ENCODE assay signal across 10 cellular contexts in the genomic region with DNA sequence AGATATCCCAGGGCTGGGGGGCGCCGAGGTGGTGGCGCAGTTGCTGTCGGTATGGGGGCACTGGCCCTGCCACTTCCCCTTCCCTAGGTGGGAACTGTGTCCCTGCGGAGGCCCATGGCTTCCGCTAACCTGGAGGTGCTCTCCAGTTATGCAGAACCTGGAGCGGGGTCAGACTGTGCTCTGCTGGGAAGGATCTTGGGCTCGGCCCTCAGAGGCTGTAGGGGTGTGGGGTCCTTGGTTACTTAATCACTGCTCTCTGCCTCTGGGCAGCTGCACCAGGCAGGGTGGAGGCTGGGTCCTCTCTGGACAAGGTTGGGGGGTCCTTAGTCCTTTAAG. TPM values are rescaled to one million over a fixed set of nuclear protein-coding genes. Genes with fewer than 3 reads are reported as not detected.
DNase-seq lines count a peak whose midpoint lies in the region; ATAC-seq and TF ChIP-seq lines count a peak whose summit lies in the region.
"Had no signal": no experiment of that assay in that cellular context is flagged by ENCODE, and none has a peak within 500 bp of the region (broad histone marks: within the 10 kb centered on the region; RNA-seq: fewer than 3 reads in every experiment).

No MANE protein-coding gene starts in this region.

- H3K27me3 ChIP-seq in mucosa of stomach (ENCODE audit: control insufficient read depth, insufficient read depth, low read length) (no peaks in the 10 kb centered on the region), thoracic aorta (replicated peaks; ENCODE audit: insufficient read depth) (no peaks in the 10 kb centered on the region), SJCRH30 (no peaks in the 10 kb centered on the region)

- no peak for ATAC-seq in activated T-cell treated with anti-CD3 and anti-CD28 coated beads, Interleukin-2, amount 50 U/mL, for 4 hours
- ATAC-seq in thoracic aorta (ENCODE audit: insufficient number of reproducible peaks, low FRiP score, low read depth), result no peak

- TF ChIP-seq CTCF in choroid plexus epithelial cell (conservative IDR thresholded peaks at IDR 0.05; ENCODE audit: low read depth, low read length) (no peak), thoracic aorta (IDR thresholded peaks at IDR 0.05) (no peak)

- H3K27ac ChIP-seq in thoracic aorta (peak overlapping the region; percentile 97 to 98), SJCRH30 (no peak overlapping the region)

- H3K27me3 Mint-ChIP-seq in activated T-cell treated with anti-CD3 and anti-CD28 coated beads, Interleukin-2, amount 50 U/mL, for 4 hours (ENCODE audit: low read depth), result no peaks in the 10 kb centered on the region

- H3K4me3 ChIP-seq in choroid plexus epithelial cell (ENCODE audit: low read depth, low read length), result peak overlapping the region; percentile 86
- peak overlapping the region; percentile 96 for H3K4me3 ChIP-seq in mucosa of stomach (ENCODE audit: low read length)
- peak overlapping the region; percentile 97 for H3K4me3 ChIP-seq in thoracic aorta
- no peak overlapping the region for H3K4me3 ChIP-seq in SJCRH30

- peak overlapping the region; percentile 97 for H3K9ac ChIP-seq in mucosa of stomach (ENCODE audit: low read length)

- peaks cover 81% of the 10 kb centered on the region for H3K4me1 ChIP-seq in mucosa of stomach (ENCODE audit: control insufficient read depth, insufficient read depth, low read length)
- H3K4me1 ChIP-seq in thoracic aorta (ENCODE audit: control insufficient read depth in 1 of 2, low read depth in 2 of 2), result peaks cover 49 to 67% of the 10 kb centered on the region in 2 donors
- H3K4me1 ChIP-seq in SJCRH30, result peaks cover 4% of the 10 kb centered on the region; the same call in 1 of the 2 replicates

- H3K9me3 Mint-ChIP-seq in activated T-cell treated with anti-CD3 and anti-CD28 coated beads, Interleukin-2, amount 50 U/mL, for 4 hours, result no peaks in the 10 kb centered on the region

- H3K36me3 ChIP-seq in mucosa of stomach (ENCODE audit: control insufficient read depth, insufficient read depth, low read length), result peaks cover 14% of the 10 kb centered on the region
- H3K36me3 ChIP-seq in thoracic aorta, result peaks cover 6% of the 10 kb centered on the region
- H3K36me3 ChIP-seq in SJCRH30, result peaks cover 10% of the 10 kb centered on the region

- peaks cover 38% of the 10 kb centered on the region for H3K4me1 Mint-ChIP-seq in activated T-cell treated with anti-CD3 and anti-CD28 coated beads, Interleukin-2, amount 50 U/mL, for 4 hours (ENCODE audit: low read depth)

- peaks cover 6% of the 10 kb centered on the region for H3K36me3 Mint-ChIP-seq in activated T-cell treated with anti-CD3 and anti-CD28 coated beads, Interleukin-2, amount 50 U/mL, for 4 hours (ENCODE audit: insufficient read depth)

- peak overlapping the region; percentile 42 for H3K4me3 Mint-ChIP-seq in activated T-cell treated with anti-CD3 and anti-CD28 coated beads, Interleukin-2, amount 50 U/mL, for 4 hours

- no peak for DNase-seq in activated T-cell treated with anti-CD3 and anti-CD28 coated beads, Interleukin-2, amount 50 U/mL, for 4 hours
- DNase-seq in activated T-cell treated with anti-CD3 and anti-CD28 coated beads for 4 hours (no peak), choroid plexus epithelial cell (ENCODE audit: low read depth) (no peak), thoracic aorta (ENCODE audit: low spot score) (no peak), SJCRH30 (no peak), NCI-H774 (lab: John Stamatoyannopoulos, UW) (no peak), COLO668 (lab: John Stamatoyannopoulos, UW; ENCODE audit: unreplicated experiment) (no peak)
- DNase-seq: activated CD8-positive, alpha-beta memory T cell treated with anti-CD3 and anti-CD28 coated beads, Interleukin-2, amount 50 U/mL, for 4 hours; NCI-H446 had no signal

- H3K9me3 ChIP-seq in mucosa of stomach (ENCODE audit: control insufficient read depth, low read length), result no peaks in the 10 kb centered on the region
- H3K9me3 ChIP-seq in thoracic aorta, result no peaks in the 10 kb centered on the region
- H3K9me3 ChIP-seq in SJCRH30 (replicated peaks), result no peaks in the 10 kb centered on the region

RNA-seq across cellular contexts. Expression of gene BRI3, which starts 2.4 kb away (rescaled TPM):
- 10 to 100 TPM; 46.4 to 58.1 (median 51.1) TPM for total RNA-seq in activated T-cell treated with anti-CD3 and anti-CD28 coated beads, Interleukin-2, amount 50 U/mL, for 4 hours
- total RNA-seq in thoracic aorta, result 100 to 1,000 TPM in 1 of 2 donors, 10 to 100 TPM in 1; 95.1 to 104 TPM
- 43.7 and 51.9 TPM in 2 replicates for total RNA-seq in SJCRH30 (2014; rRNA removed; shearing (Covaris generic))

RNA-seq across cellular contexts. Expression of gene TECPR1, which starts 31.8 kb away (rescaled TPM):
- total RNA-seq in activated T-cell treated with anti-CD3 and anti-CD28 coated beads, Interleukin-2, amount 50 U/mL, for 4 hours, result 10 to 100 TPM; 35.1 to 42.8 (median 36.1) TPM
- 10 to 100 TPM; 41.6 to 53.8 TPM for total RNA-seq in thoracic aorta
- 12.9 and 14.5 TPM in 2 replicates for total RNA-seq in SJCRH30 (2014; rRNA removed; shearing (Covaris generic))
